In genomic region chr3:23916886-23917815, GRCh38 we compare ENCODE assay signal across 8 cellular contexts. TPM values are rescaled to one million over a fixed set of nuclear protein-coding genes. Genes with fewer than 3 reads are reported as not detected.
A peak's percentile ranks its signal among the peaks of the same experiment; 100 is the strongest.
DNase-seq lines count a peak whose midpoint lies in the region; ATAC-seq and TF ChIP-seq lines count a peak whose summit lies in the region.

NKIRAS1 (minus strand) TSS chr3:23916990; CDS start chr3:23910904, 6,086 bp downstream.
RPL15 (plus strand) TSS chr3:23917132; CDS start chr3:23917860, 728 bp downstream.

- peak within 1 kb of the TSS; percentile 92 for H3K4me2 ChIP-seq in parathyroid adenoma (ENCODE audit: low read length)

- peak within 1 kb of the TSS; percentile 97 for H3K9ac ChIP-seq in parathyroid adenoma

- ATAC-seq in HG02623 (IDR thresholded peaks at IDR 0.05; ENCODE audit: unreplicated experiment) (peak; percentile 91), Right ventricle myocardium superior (ENCODE audit: poor library complexity) (peak; percentile 98)

- TF ChIP-seq EP300 in tibial nerve (IDR thresholded peaks at IDR 0.05): peak; percentile 90 to 100

- peak; percentile 93 for DNase-seq in GM12864 (ENCODE audit: low read depth)
- DNase-seq in NCI-H1105 (lab: John Stamatoyannopoulos, UW): peak; percentile 89
- DNase-seq in SKM-1 treated with dmso at 0.1 percent for 144 hours (lab: John Stamatoyannopoulos, UW; ENCODE audit: unreplicated experiment): peak; percentile 97
- DNase-seq in activated naive CD8-positive, alpha-beta T cell treated with anti-CD3 and anti-CD28 coated beads, Interleukin-2, amount 50 U/mL, for 16 hours (ENCODE audit: low read depth, low spot score): peak; percentile 95
- peak; percentile 98 for DNase-seq in Right ventricle myocardium superior
- DNase-seq in tibial nerve (ENCODE audit: low spot score in 2 of 2): peak; percentile 92 to 94

- H3K27ac ChIP-seq in parathyroid adenoma (peak within 1 kb of the TSS; percentile 96), tibial nerve (peak within 1 kb of the TSS; percentile 89 to 97 (median 94))

- H3K9me3 ChIP-seq in parathyroid adenoma (ENCODE audit: control insufficient read depth, low read length) (no peaks in the 10 kb centered on the region), tibial nerve (no peaks in the 10 kb centered on the region)

- H3K4me1 ChIP-seq in parathyroid adenoma: peaks cover 11% of the 10 kb centered on the region
- peaks cover 0 to 52% (median 17%) of the 10 kb centered on the region in 4 donors for H3K4me1 ChIP-seq in tibial nerve

- H3K27me3 ChIP-seq in parathyroid adenoma (ENCODE audit: control insufficient read depth, insufficient read depth, low read length) (no peaks in the 10 kb centered on the region), tibial nerve (no peaks in the 10 kb centered on the region)

- H3K4me3 ChIP-seq in GM12864 (ENCODE audit: low read depth, low read length): peak within 1 kb of the TSS; percentile 62
- H3K4me3 ChIP-seq in parathyroid adenoma (ENCODE audit: low read depth, low read length): peak within 1 kb of the TSS; percentile 80
- H3K4me3 ChIP-seq in tibial nerve: peak within 1 kb of the TSS; percentile 75 to 97 (median 92)

- H3K36me3 ChIP-seq in parathyroid adenoma (ENCODE audit: control insufficient read depth, insufficient read depth, low read length) (no peaks in the 10 kb centered on the region), tibial nerve (peaks cover 0 to 44% (median 4%) of the 10 kb centered on the region in 3 donors)

- TF ChIP-seq POLR2A in tibial nerve (IDR thresholded peaks at IDR 0.05): peak; percentile 97 to 98

- peak within 1 kb of the TSS; percentile 97 for H2AFZ ChIP-seq in parathyroid adenoma

- intact Hi-C loops in Right ventricle myocardium superior (cut with DNase I): no loop called here

- H3K79me2 ChIP-seq in parathyroid adenoma: peaks cover 23% of the 10 kb centered on the region

- TF ChIP-seq CTCF in GM12864 (IDR thresholded peaks at IDR 0.05; ENCODE audit: low read depth, low read length, missing control alignments) (peak; percentile 30), parathyroid adenoma (IDR thresholded peaks at IDR 0.05) (peak; percentile 83), tibial nerve (IDR thresholded peaks at IDR 0.05) (peak; percentile 54 to 95 (median 80))

- 0 to 1% methylated on average over 47 to 62 of the region's 71 CpGs for WGBS in tibial nerve, 2 donors

RNA-seq across cellular contexts. Expression of gene NKIRAS1, which starts in this region (rescaled TPM):
- total RNA-seq in Right ventricle myocardium superior (21.2 TPM), tibial nerve (10 to 100 TPM in 2 of 4 donors, 1 to 10 TPM in 2; 6.6 to 14.9 (median 9.3) TPM)

RNA-seq across cellular contexts. Expression of gene RPL15, which starts in this region (rescaled TPM):
- total RNA-seq in Right ventricle myocardium superior: 878 TPM
- 1,000 to 10,000 TPM; 1,296 to 1,829 (median 1,447) TPM for total RNA-seq in tibial nerve

Comparison
In these comparisons a context has a peak if more than half of its experiments do, and no peak if none do; other contexts are left out.
1. Peak in every context shown above with its lines: DNase-seq, ATAC-seq, H3K4me3 ChIP-seq and H3K27ac ChIP-seq.
2. CTCF ChIP-seq: peak in every context shown above with its lines; median percentile 83 in parathyroid adenoma; 80 in tibial nerve; 30 in GM12864.